ENCODE assay signal across 18 cellular contexts in the genomic region with DNA sequence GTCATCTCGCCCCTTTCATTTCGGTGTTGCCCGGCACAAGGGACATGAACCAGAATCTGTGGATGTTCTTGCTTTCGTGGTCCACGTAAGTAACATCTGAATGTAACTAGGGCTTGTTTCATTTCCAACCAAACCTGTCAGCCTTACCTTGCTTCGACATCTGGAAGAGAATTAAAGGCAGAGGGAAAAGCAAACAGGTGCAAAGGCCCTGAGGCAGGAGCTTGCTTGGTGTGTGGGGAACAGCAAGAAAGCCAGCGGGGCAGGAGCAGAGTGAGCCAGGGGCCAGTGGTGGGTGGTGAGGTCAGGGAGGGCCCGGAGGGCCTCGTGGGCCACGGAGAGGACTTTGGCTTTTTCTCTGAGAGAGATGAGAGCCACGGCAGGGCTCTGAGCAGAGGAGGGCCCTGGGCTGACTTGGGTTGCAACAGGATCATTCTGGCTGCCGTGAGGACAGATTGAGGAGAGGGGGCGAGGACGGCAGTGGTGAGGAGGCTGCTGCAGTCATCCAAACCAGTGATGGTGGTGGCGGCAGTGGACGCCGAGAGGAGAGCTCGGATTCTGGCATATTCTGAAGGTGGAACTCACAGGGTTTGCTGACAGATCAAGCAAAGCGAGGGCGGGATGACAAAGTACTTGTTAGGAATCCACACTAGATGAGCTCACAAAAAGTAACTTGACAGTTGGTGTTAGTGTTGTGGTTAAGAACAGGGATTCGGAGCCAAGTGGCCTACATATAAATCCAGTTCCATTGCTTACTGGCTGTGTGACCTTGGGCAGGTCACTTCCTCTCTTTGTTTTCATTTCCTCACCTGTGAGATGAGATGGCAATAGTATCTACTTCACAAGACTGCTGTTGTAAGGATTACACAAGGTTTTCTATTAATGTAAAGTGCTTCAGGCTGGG. TPM values are rescaled to one million over a fixed set of nuclear protein-coding genes. Genes with fewer than 3 reads are reported as not detected.
DNase-seq lines count a peak whose midpoint lies in the region; ATAC-seq, FAIRE-seq and TF ChIP-seq lines count a peak whose summit lies in the region.
"Had no signal": no experiment of that assay in that cellular context is flagged by ENCODE, and none has a peak within 500 bp of the region (broad histone marks: within the 10 kb centered on the region; RNA-seq: fewer than 3 reads in every experiment).

No MANE protein-coding gene starts in this region.

- POLR2A ChIA-PET in CD8-positive, alpha-beta memory T cell (lab: Charles Lee) = no interaction called here
- POLR2A ChIA-PET in K562 (lab: Yijun Ruan, JAX) = interaction anchor here (1.2 to 1.7 kb wide), 5 partner anchors 10 to 51 kb away, joined by 4 to 8 read pairs (median 6); a partner anchor contains a TSS

- intact Hi-C loops in K562 (cut with micrococcal nuclease) (no loop called here), pancreas (cut with DNase I) (no loop called here)

- CTCF ChIA-PET in CD8-positive, alpha-beta memory T cell (lab: Charles Lee) = no interaction called here
- CTCF ChIA-PET in K562 (lab: Yijun Ruan, JAX; ENCODE audit: low intra/inter-chr PET ratio) = no interaction called here

- peak; percentile 26 for FAIRE-seq in K562 (lab: Jason Lieb, UNC)
- FAIRE-seq in pancreas (lab: Jason Lieb, UNC) = no peak

- no peak overlapping the region for H3K4me3 ChIP-seq in CD8-positive, alpha-beta memory T cell (ENCODE audit: low read length)
- H3K4me3 ChIP-seq in K562 (peak overlapping the region; percentile 32; the same call in 1 of the 2 replicates), gastroesophageal sphincter (peak overlapping the region in 1 of 2 donors; percentile 8), pancreas (peak overlapping the region in 3 of 4 donors; percentile 10 to 38 (median 32))
- H3K4me3 ChIP-seq: MG63 had no signal

- no peaks in the 10 kb centered on the region for H4K20me1 ChIP-seq in K562 (replicated peaks; ENCODE audit: control insufficient read depth, insufficient read depth, low read length)

- TF ChIP-seq EP300 in K562 (IDR thresholded peaks at IDR 0.05; ENCODE audit: low read length) = no peak
- TF ChIP-seq EP300 in gastroesophageal sphincter (IDR thresholded peaks at IDR 0.05) = no peak

- no TSS peak for BruUV-seq in K562 (replicated peaks; lab: Mats Ljungman, UMichigan)

- H3K4me1 Mint-ChIP-seq in CD8-positive, alpha-beta memory T cell = no peaks in the 10 kb centered on the region
- H3K4me1 Mint-ChIP-seq: B cell; stimulated activated effector memory CD8-positive, alpha-beta T cell treated with anti-CD3 and anti-CD28 coated beads, Interleukin-12 subunit alpha, Interleukin-12 subunit beta, amount 100 ng/mL, for 72 hours had no signal

- H3K9me3 Mint-ChIP-seq in CD8-positive, alpha-beta memory T cell = no peaks in the 10 kb centered on the region
- H3K9me3 Mint-ChIP-seq: memory B cell; stimulated activated effector memory CD8-positive, alpha-beta T cell treated with anti-CD3 and anti-CD28 coated beads, Interleukin-12 subunit alpha, Interleukin-12 subunit beta, amount 100 ng/mL, for 72 hours had no signal

- H3K27me3 Mint-ChIP-seq in CD8-positive, alpha-beta memory T cell = peaks cover 0 to 2% of the 10 kb centered on the region in 2 donors
- H3K27me3 Mint-ChIP-seq: B cell had no signal

- in situ Hi-C loops in K562 (cut with MboI) = no loop called here

- H3K4me1 ChIP-seq in CD8-positive, alpha-beta memory T cell (ENCODE audit: insufficient read depth, low read length) = no peaks in the 10 kb centered on the region
- H3K4me1 ChIP-seq in K562 (replicated peaks in 1 of 2; ENCODE audit: control insufficient read depth in 2 of 2, insufficient read depth in 2 of 2, low read length in 2 of 2) = peaks cover 12 to 28% of the 10 kb centered on the region in 2 experiments
- peaks cover 0 to 8% (median 0%) of the 10 kb centered on the region in 3 donors for H3K4me1 ChIP-seq in gastroesophageal sphincter
- no peaks in the 10 kb centered on the region for H3K4me1 ChIP-seq in pancreas

- TF ChIP-seq POLR2A in K562 (conservative IDR thresholded peaks at IDR 0.05) = no peak
- TF ChIP-seq POLR2A in gastroesophageal sphincter (IDR thresholded peaks at IDR 0.05) = no peak

- no peaks in the 10 kb centered on the region for H3K36me3 ChIP-seq in CD8-positive, alpha-beta memory T cell (ENCODE audit: insufficient read depth, low read length)
- H3K36me3 ChIP-seq in K562 (ENCODE audit: control insufficient read depth, insufficient read depth, low read length) = no peaks in the 10 kb centered on the region; the same call in 2 of the 3 replicates
- no peaks in the 10 kb centered on the region for H3K36me3 ChIP-seq in gastroesophageal sphincter
- H3K36me3 ChIP-seq in pancreas = no peaks in the 10 kb centered on the region
- H3K36me3 ChIP-seq: MG63 had no signal

- peak overlapping the region; percentile 51 for H3K27ac ChIP-seq in CD8-positive, alpha-beta memory T cell (ENCODE audit: low read depth, low read length)
- H3K27ac ChIP-seq in K562 (ENCODE audit: extremely low read depth, low read depth, low read length) = peak overlapping the region; percentile 75; the same call in 2 of the 3 replicates
- peak overlapping the region in 3 of 4 donors; percentile 21 to 56 (median 55) for H3K27ac ChIP-seq in gastroesophageal sphincter
- peak overlapping the region; percentile 70 to 82 (median 78) for H3K27ac ChIP-seq in pancreas

- no peaks in the 10 kb centered on the region for H3K27me3 ChIP-seq in CD8-positive, alpha-beta memory T cell (ENCODE audit: insufficient read depth, low read length, poor library complexity, severe bottlenecking)
- H3K27me3 ChIP-seq in K562 (ENCODE audit: control insufficient read depth in 2 of 2, insufficient read depth in 2 of 2, low read length in 2 of 2) (no peaks in the 10 kb centered on the region), gastroesophageal sphincter (no peaks in the 10 kb centered on the region), pancreas (no peaks in the 10 kb centered on the region)
- H3K27me3 ChIP-seq: MG63 had no signal

- no peaks in the 10 kb centered on the region for H3K9me3 ChIP-seq in CD8-positive, alpha-beta memory T cell (ENCODE audit: low read length)
- H3K9me3 ChIP-seq in K562 (replicated peaks; ENCODE audit: control insufficient read depth, insufficient read depth, low read depth, low read length) = no peaks in the 10 kb centered on the region
- no peaks in the 10 kb centered on the region for H3K9me3 ChIP-seq in gastroesophageal sphincter
- H3K9me3 ChIP-seq in pancreas = no peaks in the 10 kb centered on the region
- H3K9me3 ChIP-seq: MG63 had no signal

- peak overlapping the region; percentile 65 for H3K4me2 ChIP-seq in K562 (ENCODE audit: insufficient read depth, low read length)

- H3K79me2 ChIP-seq in K562 (ENCODE audit: control insufficient read depth, insufficient read depth, low read length) = peaks cover 33% of the 10 kb centered on the region; the same call in 2 of the 3 replicates

- no peak for DNase-seq in CD8-positive, alpha-beta memory T cell
- DNase-seq in K562 (ENCODE audit: extremely low read depth in 1 of 4, low spot score in 3 of 4) = no peak
- no peak for DNase-seq in pancreas
- DNase-seq in activated effector memory CD4-positive, alpha-beta T cell treated with Interleukin-2 at 50 U/mL for 16 hours = no peak
- no peak for DNase-seq in effector CD8-positive, alpha-beta T cell (lab: John Stamatoyannopoulos, UW)
- DNase-seq: activated T-cell treated with anti-CD3 and anti-CD28 coated beads, Interleukin-2, amount 50 U/mL, for 1 hour; DND-41; effector CD4-positive, alpha-beta T cell; hippocampal formation; stimulated activated CD4-positive, alpha-beta T cell treated with anti-CD3 and anti-CD28 coated beads, Interleukin-2, amount 100 ng/mL, for 24 hours had no signal

- TF ChIP-seq RAD21 in K562 (CRISPR knock-in tag; conservative IDR thresholded peaks at IDR 0.05 in 1 of 2, IDR thresholded peaks at IDR 0.05 in 1 of 2) = no peak

- no peaks in the 10 kb centered on the region for H3K9me1 ChIP-seq in K562 (ENCODE audit: control insufficient read depth, insufficient read depth, low read length)

- whole genome bisulfite sequencing in K562 (ENCODE audit: insufficient coverage, low coverage, missing lambda C conversion rate) = 84% methylated on average over 16 of the region's 21 CpGs
- 72 to 88% methylated on average over 6 to 12 of the region's 21 CpGs for WGBS in gastroesophageal sphincter (ENCODE audit: low coverage in 1 of 2), 2 donors
- WGBS in pancreas, 2 donors = 66 to 70% methylated on average over 21 of the region's 21 CpGs

- H3K27ac Mint-ChIP-seq in CD8-positive, alpha-beta memory T cell = no peak overlapping the region
- H3K27ac Mint-ChIP-seq: B cell, memory B cell had no signal

- peak overlapping the region; percentile 95 for H2AFZ ChIP-seq in K562 (ENCODE audit: low read depth, low read length)

- TF ChIP-seq CTCF in K562 (IDR thresholded peaks at IDR 0.05 in 2 of 3, conservative IDR thresholded peaks at IDR 0.05 in 1 of 3; ENCODE audit: insufficient read depth in 2 of 3, low read depth in 1 of 3, low read length in 3 of 3) = no peak
- no peak for TF ChIP-seq CTCF in gastroesophageal sphincter (IDR thresholded peaks at IDR 0.05)
- TF ChIP-seq CTCF in pancreas (IDR thresholded peaks at IDR 0.05) = no peak

- peak overlapping the region in 1 of 7 donors; percentile 48 for H3K4me3 Mint-ChIP-seq in CD8-positive, alpha-beta memory T cell
- H3K4me3 Mint-ChIP-seq: B cell; memory B cell; stimulated activated effector memory CD8-positive, alpha-beta T cell treated with anti-CD3 and anti-CD28 coated beads, Interleukin-12 subunit alpha, Interleukin-12 subunit beta, amount 100 ng/mL, for 72 hours had no signal

- no peaks in the 10 kb centered on the region for H3K36me3 Mint-ChIP-seq in CD8-positive, alpha-beta memory T cell
- H3K36me3 Mint-ChIP-seq: memory B cell; stimulated activated effector memory CD8-positive, alpha-beta T cell treated with anti-CD3 and anti-CD28 coated beads, Interleukin-12 subunit alpha, Interleukin-12 subunit beta, amount 100 ng/mL, for 72 hours had no signal

- peak overlapping the region; percentile 6 to 70 for H3K9ac ChIP-seq in K562 (ENCODE audit: insufficient read depth in 1 of 2, low read depth in 2 of 2, low read length in 2 of 2)

- peak; percentile 8; the same call in 1 of the 3 replicates for ATAC-seq in K562
- ATAC-seq in gastroesophageal sphincter = no peak
- ATAC-seq in pancreas = peak; percentile 20 to 43 (median 36)
- no peak for ATAC-seq in HG03097 (IDR thresholded peaks at IDR 0.05; ENCODE audit: low FRiP score, unreplicated experiment)
- ATAC-seq in GM18870 (IDR thresholded peaks at IDR 0.05; ENCODE audit: unreplicated experiment) = no peak
- ATAC-seq: activated CD4-positive, CD25-positive, alpha-beta regulatory T cell treated with anti-CD3 and anti-CD28 coated beads, Interleukin-2, amount 50 U/mL, for 24 hours; stimulated activated effector memory CD8-positive, alpha-beta T cell treated with anti-CD3 and anti-CD28 coated beads, Interleukin-12 subunit alpha, Interleukin-12 subunit beta, amount 100 ng/mL, for 72 hours had no signal

RNA-seq across cellular contexts. Expression of a gene that starts 6.8 kb away (rescaled TPM):
- total RNA-seq in CD8-positive, alpha-beta memory T cell = 10 to 100 TPM; 47.5 to 48.0 TPM
- polyA plus RNA-seq in CD8-positive, alpha-beta memory T cell = 48.3 TPM
- total RNA-seq in K562 (2011; cell fraction: chromatin; rRNA removed; ENCODE audit: low replicate concordance) = 81.3 and 231 TPM in 2 replicates
- total RNA-seq in K562 (2011; cell fraction: nucleolus; rRNA removed) = 191 and 205 TPM in 2 replicates
- 102 and 125 TPM in 2 replicates for total RNA-seq in K562 (2011; cell fraction: nucleoplasm; rRNA removed)
- total RNA-seq in K562 (2014; rRNA removed) (38.7 and 76.8 TPM in 2 replicates), K562 (2014; rRNA removed; fragmentation: Illumina TruSeq; extraction: Trizol) (10.8 and 17.1 TPM in 2 replicates), K562 (2015; rRNA removed; fragmentation: Illumina TruSeq; extraction: Trizol) (27.3 and 31.4 TPM in 2 replicates), K562 (2021) (64.7 and 70.5 TPM in 2 replicates), gastroesophageal sphincter (100 to 1,000 TPM; 108 to 182 (median 139) TPM), pancreas (100 to 1,000 TPM; 107 to 213 (median 150) TPM)
- polyA plus RNA-seq in K562 (2011; rRNA removed) (36.4 and 76.3 TPM in 2 replicates), K562 (2014; fragmentation: Illumina TruSeq; extraction: Trizol) (30.4 and 54.9 TPM in 2 replicates), K562 (2014; fragmentation: Nextera tagmentation; extraction: Ambion mirVana) (10 to 100 TPM in 1 of 2 experiments, 1 to 10 TPM in 1; 7.4 to 16.0 TPM), K562 (2014; rRNA removed) (49.1 and 73.2 TPM in 2 replicates), pancreas (100 to 1,000 TPM; 422 to 552 TPM)
- polyA plus RNA-seq in K562 (2011; cell fraction: cytosol; rRNA removed) = 94.9 and 138 TPM in 2 replicates
- polyA plus RNA-seq in K562 (2011; cell fraction: nucleus; rRNA removed) = 246 and 327 TPM in 2 replicates
- 154 and 236 TPM in 2 replicates for polyA plus RNA-seq in K562 (2012)
- polyA minus RNA-seq in K562 (2011; rRNA and poly(A)+ RNA removed) = 25.8 and 28.7 TPM in 2 replicates
- polyA minus RNA-seq in K562 (2011; cell fraction: cytosol; rRNA and poly(A)+ RNA removed) = 32.3 and 69.8 TPM in 2 replicates
- polyA minus RNA-seq in K562 (2011; cell fraction: nucleus; rRNA and poly(A)+ RNA removed) = 37.7 and 74.4 TPM in 2 replicates

RNA-seq across cellular contexts. Expression of a gene that starts 16.2 kb away (rescaled TPM):
- 100 to 1,000 TPM; 245 to 255 TPM for total RNA-seq in CD8-positive, alpha-beta memory T cell
- 272 TPM for polyA plus RNA-seq in CD8-positive, alpha-beta memory T cell
- total RNA-seq in K562 (2011; cell fraction: chromatin; rRNA removed; ENCODE audit: low replicate concordance) = 281 and 417 TPM in 2 replicates
- total RNA-seq in K562 (2011; cell fraction: nucleolus; rRNA removed) = 299 and 322 TPM in 2 replicates
- total RNA-seq in K562 (2011; cell fraction: nucleoplasm; rRNA removed) = 302 and 316 TPM in 2 replicates
- total RNA-seq in K562 (2014; rRNA removed) (136 and 164 TPM in 2 replicates), K562 (2014; rRNA removed; fragmentation: Illumina TruSeq; extraction: Trizol) (272 and 376 TPM in 2 replicates), K562 (2015; rRNA removed; fragmentation: Illumina TruSeq; extraction: Trizol) (221 and 223 TPM in 2 replicates), K562 (2021) (148 and 187 TPM in 2 replicates), gastroesophageal sphincter (100 to 1,000 TPM in 3 of 4 donors, 10 to 100 TPM in 1; 83.7 to 233 (median 182) TPM), pancreas (100 to 1,000 TPM in 3 of 6 donors, 10 to 100 TPM in 3; 42.0 to 314 (median 124) TPM)
- polyA plus RNA-seq in K562 (2011; rRNA removed) (194 and 209 TPM in 2 replicates), K562 (2014; fragmentation: Illumina TruSeq; extraction: Trizol) (221 and 255 TPM in 2 replicates), K562 (2014; fragmentation: Nextera tagmentation; extraction: Ambion mirVana) (10 to 100 TPM; 70.3 to 97.1 TPM), K562 (2014; rRNA removed) (246 and 259 TPM in 2 replicates), pancreas (100 to 1,000 TPM; 141 to 227 TPM)
- 115 and 202 TPM in 2 replicates for polyA plus RNA-seq in K562 (2011; cell fraction: cytosol; rRNA removed)
- 205 and 262 TPM in 2 replicates for polyA plus RNA-seq in K562 (2011; cell fraction: nucleus; rRNA removed)
- polyA plus RNA-seq in K562 (2012) = 193 and 291 TPM in 2 replicates
- polyA minus RNA-seq in K562 (2011; rRNA and poly(A)+ RNA removed) = 284 and 313 TPM in 2 replicates
- 86.3 and 98.5 TPM in 2 replicates for polyA minus RNA-seq in K562 (2011; cell fraction: cytosol; rRNA and poly(A)+ RNA removed)
- 124 and 190 TPM in 2 replicates for polyA minus RNA-seq in K562 (2011; cell fraction: nucleus; rRNA and poly(A)+ RNA removed)

RNA-seq across cellular contexts. Expression of a gene that starts 50.9 kb away (rescaled TPM):
- total RNA-seq in CD8-positive, alpha-beta memory T cell = 10 to 100 TPM; 14.0 to 15.2 TPM
- 21.5 TPM for polyA plus RNA-seq in CD8-positive, alpha-beta memory T cell
- total RNA-seq in K562 (2011; cell fraction: chromatin; rRNA removed; ENCODE audit: low replicate concordance) = 11.5 and 26.2 TPM in 2 replicates
- total RNA-seq in K562 (2011; cell fraction: nucleolus; rRNA removed) = 15.1 and 16.5 TPM in 2 replicates
- total RNA-seq in K562 (2011; cell fraction: nucleoplasm; rRNA removed) = 11.6 and 13.7 TPM in 2 replicates
- 5.4 and 6.7 TPM in 2 replicates for total RNA-seq in K562 (2014; rRNA removed)
- 0.87 and 0.96 TPM in 2 replicates for total RNA-seq in K562 (2014; rRNA removed; fragmentation: Illumina TruSeq; extraction: Trizol)
- 1.5 and 2.0 TPM in 2 replicates for total RNA-seq in K562 (2015; rRNA removed; fragmentation: Illumina TruSeq; extraction: Trizol)
- 9.5 and 10.6 TPM in 2 replicates for total RNA-seq in K562 (2021)
- 3.9 and 7.1 TPM in 2 replicates for polyA plus RNA-seq in K562 (2011; rRNA removed)
- polyA plus RNA-seq in K562 (2011; cell fraction: cytosol; rRNA removed) = 5.5 and 7.5 TPM in 2 replicates
- polyA plus RNA-seq in K562 (2011; cell fraction: nucleus; rRNA removed) = 17.3 and 27.4 TPM in 2 replicates
- polyA plus RNA-seq in K562 (2012) = 6.9 and 8.7 TPM in 2 replicates
- 6.1 and 7.5 TPM in 2 replicates for polyA plus RNA-seq in K562 (2014; fragmentation: Illumina TruSeq; extraction: Trizol)
- polyA plus RNA-seq in K562 (2014; fragmentation: Nextera tagmentation; extraction: Ambion mirVana) = under 1 TPM; 0.62 to 0.87 TPM
- polyA plus RNA-seq in K562 (2014; rRNA removed) = 5.4 and 6.2 TPM in 2 replicates
- polyA minus RNA-seq in K562 (2011; rRNA and poly(A)+ RNA removed) = 3.5 and 3.9 TPM in 2 replicates
- 4.7 and 13.4 TPM in 2 replicates for polyA minus RNA-seq in K562 (2011; cell fraction: cytosol; rRNA and poly(A)+ RNA removed)
- polyA minus RNA-seq in K562 (2011; cell fraction: nucleus; rRNA and poly(A)+ RNA removed) = 4.3 and 5.7 TPM in 2 replicates
- total RNA-seq in gastroesophageal sphincter = 10 to 100 TPM in 3 of 4 donors, 1 to 10 TPM in 1; 8.4 to 16.9 (median 12.7) TPM
- total RNA-seq in pancreas = 1 to 10 TPM; 4.4 to 9.9 (median 5.5) TPM
- polyA plus RNA-seq in pancreas = 1 to 10 TPM; 5.0 to 6.9 TPM

Comparison
In these comparisons a context has a peak if more than half of its experiments do, and no peak if none do; other contexts are left out.
1. ATAC-seq: peak in K562 (single experiment) and pancreas (4 of 4); none in gastroesophageal sphincter (single experiment), HG03097 (single experiment) and GM18870 (single experiment).
2. Peak in every context shown above with its lines, with median percentiles within 50 percentile points of each other: H3K27ac ChIP-seq.